In the genomic region with DNA sequence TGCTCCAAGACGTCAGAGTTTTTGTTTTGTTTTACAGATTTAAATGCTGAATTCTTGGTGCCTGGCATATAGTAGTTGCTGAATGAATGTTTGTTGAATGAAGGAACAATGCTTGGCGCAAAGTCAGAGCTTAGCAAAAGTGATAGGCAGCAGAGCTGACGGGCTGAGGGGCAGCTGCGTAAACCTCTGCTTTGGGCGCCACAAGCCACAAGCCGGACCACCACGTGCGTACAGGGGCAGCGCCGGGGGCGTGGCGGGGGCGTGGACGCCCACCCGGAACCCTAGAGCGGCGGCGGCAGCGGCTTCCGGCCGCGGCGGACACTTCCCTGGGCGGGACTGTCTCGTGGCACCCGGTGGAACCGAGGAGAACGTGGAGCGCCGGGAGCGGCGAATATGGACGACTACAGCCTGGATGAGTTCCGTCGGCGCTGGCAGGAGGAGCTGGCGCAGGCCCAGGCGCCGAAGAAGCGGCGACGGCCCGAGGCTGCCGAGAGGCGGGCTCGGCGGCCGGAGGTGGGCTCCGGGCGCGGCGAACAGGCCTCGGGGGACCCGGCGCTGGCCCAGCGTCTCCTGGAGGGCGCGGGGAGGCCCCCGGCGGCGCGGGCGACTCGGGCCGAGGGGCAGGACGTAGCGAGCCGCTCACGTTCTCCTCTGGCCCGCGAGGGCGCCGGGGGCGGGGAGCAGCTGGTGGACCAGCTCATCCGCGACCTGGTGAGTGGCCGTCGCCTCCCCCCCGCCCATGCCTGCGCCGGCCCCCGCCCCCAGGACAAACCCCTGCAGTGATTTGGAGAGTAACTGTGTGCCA, we compare ENCODE assay signal across 8 cellular contexts.
DNase-seq lines count a peak whose midpoint lies in the region; ATAC-seq and TF ChIP-seq lines count a peak whose summit lies in the region.

Gene FBXW8, plus strand, starts transcription at position 306 of the 805 bp plus-strand sequence. Its CDS starts 88 bp downstream, at position 394.

- peaks cover 4% of the 10 kb centered on the region for H3K9me3 ChIP-seq in WERI-Rb-1 (ENCODE audit: severe bottlenecking)

- H3K27ac ChIP-seq in WERI-Rb-1 = peak within 1 kb of the TSS; percentile 70
- peak within 1 kb of the TSS; percentile 49 for H3K27ac ChIP-seq in caudate nucleus (ENCODE audit: low read depth, low read length)

- H3K36me3 ChIP-seq in WERI-Rb-1 = peaks cover 11% of the 10 kb centered on the region

- H3K4me3 ChIP-seq in WERI-Rb-1 (ENCODE audit: low read depth, low read length) = peak within 1 kb of the TSS; percentile 48

- H3K27me3 ChIP-seq in WERI-Rb-1 (ENCODE audit: insufficient read depth, low read depth, severe bottlenecking) = no peaks in the 10 kb centered on the region

- no peak for TF ChIP-seq CTCF in WERI-Rb-1 (IDR thresholded peaks at IDR 0.05; ENCODE audit: low read depth, low read length)

- peak; percentile 47 to 83 for DNase-seq in NCI-H524 (lab: John Stamatoyannopoulos, UW)
- no peak for DNase-seq in NCI-H524 treated with DMSO at 0.1 percent for 48 hours (lab: John Stamatoyannopoulos, UW)
- DNase-seq in NCI-H2081 treated with DMSO at 0.1 percent for 48 hours (lab: John Stamatoyannopoulos, UW) = peak; percentile 19
- peak; percentile 82 for DNase-seq in WERI-Rb-1
- DNase-seq in caudate nucleus (lab: John Stamatoyannopoulos, UW) = peak in 47 of 61 donors; percentile 3 to 64 (median 28)
- DNase-seq in islet precursor cell = peak; percentile 94
- peak; percentile 28 to 54 for DNase-seq in stimulated activated CD4-positive, alpha-beta T cell treated with anti-CD3 and anti-CD28 coated beads, Interleukin-15, amount 100 ng/mL, for 1 hour (ENCODE audit: low read depth in 1 of 2, low spot score in 1 of 2)

- peak; percentile 89 for ATAC-seq in HG02884 (IDR thresholded peaks at IDR 0.05; ENCODE audit: unreplicated experiment)
